In the genomic region with DNA sequence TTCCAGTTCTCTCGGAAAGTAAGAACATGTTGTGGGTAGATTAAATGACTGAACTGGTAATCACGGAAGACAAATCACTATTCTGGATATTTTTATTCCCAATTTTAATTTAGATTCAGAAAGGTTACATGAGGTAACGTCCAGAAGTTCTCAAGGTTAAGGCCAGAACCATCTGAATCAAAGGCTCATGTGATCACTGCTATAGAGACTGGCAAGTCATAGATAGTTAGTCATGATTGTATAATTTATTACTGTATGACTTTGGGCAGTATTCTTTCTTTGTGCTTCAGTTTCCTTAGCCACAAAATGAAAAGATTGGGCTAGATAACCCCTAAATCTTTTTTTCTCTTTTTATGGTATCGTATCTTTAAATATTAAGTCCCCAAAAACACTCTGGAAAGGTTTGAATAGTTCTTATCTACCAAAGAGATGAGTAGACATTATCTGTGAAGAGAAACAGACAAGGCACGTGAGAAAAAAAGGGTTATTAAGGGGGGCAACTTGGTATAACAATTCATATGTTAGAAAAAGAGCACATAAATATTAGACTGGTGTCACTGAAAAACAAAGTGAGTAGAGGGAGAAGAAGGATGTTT, we compare ENCODE assay signal across 3 cellular contexts.
TF ChIP-seq lines count a peak whose summit lies in the region.

No MANE protein-coding gene starts in this region.

TF ChIP-seq in SK-N-SH, 30 proteins besides CTCF, POLR2A, EP300 and RAD21 (continued from another document):
- TF ChIP-seq NFIC (IDR thresholded peaks at IDR 0.05; ENCODE audit: borderline replicate concordance), result no peak
- TF ChIP-seq MAX (IDR thresholded peaks at IDR 0.05; ENCODE audit: low read depth), result no peak
- TF ChIP-seq, protein P1, sequence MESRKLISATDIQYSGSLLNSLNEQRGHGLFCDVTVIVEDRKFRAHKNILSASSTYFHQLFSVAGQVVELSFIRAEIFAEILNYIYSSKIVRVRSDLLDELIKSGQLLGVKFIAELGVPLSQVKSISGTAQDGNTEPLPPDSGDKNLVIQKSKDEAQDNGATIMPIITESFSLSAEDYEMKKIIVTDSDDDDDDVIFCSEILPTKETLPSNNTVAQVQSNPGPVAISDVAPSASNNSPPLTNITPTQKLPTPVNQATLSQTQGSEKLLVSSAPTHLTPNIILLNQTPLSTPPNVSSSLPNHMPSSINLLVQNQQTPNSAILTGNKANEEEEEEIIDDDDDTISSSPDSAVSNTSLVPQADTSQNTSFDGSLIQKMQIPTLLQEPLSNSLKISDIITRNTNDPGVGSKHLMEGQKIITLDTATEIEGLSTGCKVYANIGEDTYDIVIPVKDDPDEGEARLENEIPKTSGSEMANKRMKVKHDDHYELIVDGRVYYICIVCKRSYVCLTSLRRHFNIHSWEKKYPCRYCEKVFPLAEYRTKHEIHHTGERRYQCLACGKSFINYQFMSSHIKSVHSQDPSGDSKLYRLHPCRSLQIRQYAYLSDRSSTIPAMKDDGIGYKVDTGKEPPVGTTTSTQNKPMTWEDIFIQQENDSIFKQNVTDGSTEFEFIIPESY (IDR thresholded peaks at IDR 0.05; ENCODE audit: borderline replicate concordance, low read depth), result no peak
- TF ChIP-seq TCF12 (IDR thresholded peaks at IDR 0.05), result peak; percentile 19; the same call in 1 of the 2 replicates

TF ChIP-seq in SK-N-SH treated with all-trans-retinoic acid at 6 μM for 48 hours, 23 proteins besides CTCF, POLR2A, EP300 and RAD21 (continued from another document):
- TF ChIP-seq CREB5 (CRISPR knock-in tag; IDR thresholded peaks at IDR 0.05; ENCODE audit: low read depth) (no peak), ZFP3 (CRISPR knock-in tag; IDR thresholded peaks at IDR 0.05) (no peak), ARNTL (CRISPR knock-in tag; IDR thresholded peaks at IDR 0.05; ENCODE audit: borderline replicate concordance, low read depth) (no peak), ZC3H10 (CRISPR knock-in tag; IDR thresholded peaks at IDR 0.05) (no peak), RARB (CRISPR knock-in tag; IDR thresholded peaks at IDR 0.05) (no peak), ZFP30 (CRISPR knock-in tag; IDR thresholded peaks at IDR 0.05) (no peak), TCF4 (CRISPR knock-in tag; IDR thresholded peaks at IDR 0.05; ENCODE audit: borderline replicate concordance) (no peak), ZNF565 (CRISPR knock-in tag; conservative IDR thresholded peaks at IDR 0.05; ENCODE audit: low read depth) (no peak), OSR1 (CRISPR knock-in tag; IDR thresholded peaks at IDR 0.05) (no peak)
- TF ChIP-seq, protein P2, sequence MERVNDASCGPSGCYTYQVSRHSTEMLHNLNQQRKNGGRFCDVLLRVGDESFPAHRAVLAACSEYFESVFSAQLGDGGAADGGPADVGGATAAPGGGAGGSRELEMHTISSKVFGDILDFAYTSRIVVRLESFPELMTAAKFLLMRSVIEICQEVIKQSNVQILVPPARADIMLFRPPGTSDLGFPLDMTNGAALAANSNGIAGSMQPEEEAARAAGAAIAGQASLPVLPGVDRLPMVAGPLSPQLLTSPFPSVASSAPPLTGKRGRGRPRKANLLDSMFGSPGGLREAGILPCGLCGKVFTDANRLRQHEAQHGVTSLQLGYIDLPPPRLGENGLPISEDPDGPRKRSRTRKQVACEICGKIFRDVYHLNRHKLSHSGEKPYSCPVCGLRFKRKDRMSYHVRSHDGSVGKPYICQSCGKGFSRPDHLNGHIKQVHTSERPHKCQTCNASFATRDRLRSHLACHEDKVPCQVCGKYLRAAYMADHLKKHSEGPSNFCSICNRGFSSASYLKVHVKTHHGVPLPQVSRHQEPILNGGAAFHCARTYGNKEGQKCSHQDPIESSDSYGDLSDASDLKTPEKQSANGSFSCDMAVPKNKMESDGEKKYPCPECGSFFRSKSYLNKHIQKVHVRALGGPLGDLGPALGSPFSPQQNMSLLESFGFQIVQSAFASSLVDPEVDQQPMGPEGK (CRISPR knock-in tag; IDR thresholded peaks at IDR 0.05; ENCODE audit: borderline replicate concordance), result no peak
- TF ChIP-seq, protein P3, sequence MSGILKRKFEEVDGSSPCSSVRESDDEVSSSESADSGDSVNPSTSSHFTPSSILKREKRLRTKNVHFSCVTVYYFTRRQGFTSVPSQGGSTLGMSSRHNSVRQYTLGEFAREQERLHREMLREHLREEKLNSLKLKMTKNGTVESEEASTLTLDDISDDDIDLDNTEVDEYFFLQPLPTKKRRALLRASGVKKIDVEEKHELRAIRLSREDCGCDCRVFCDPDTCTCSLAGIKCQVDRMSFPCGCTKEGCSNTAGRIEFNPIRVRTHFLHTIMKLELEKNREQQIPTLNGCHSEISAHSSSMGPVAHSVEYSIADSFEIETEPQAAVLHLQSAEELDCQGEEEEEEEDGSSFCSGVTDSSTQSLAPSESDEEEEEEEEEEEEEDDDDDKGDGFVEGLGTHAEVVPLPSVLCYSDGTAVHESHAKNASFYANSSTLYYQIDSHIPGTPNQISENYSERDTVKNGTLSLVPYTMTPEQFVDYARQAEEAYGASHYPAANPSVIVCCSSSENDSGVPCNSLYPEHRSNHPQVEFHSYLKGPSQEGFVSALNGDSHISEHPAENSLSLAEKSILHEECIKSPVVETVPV (CRISPR knock-in tag; IDR thresholded peaks at IDR 0.05), result no peak

TF ChIP-seq in GM23338, 12 proteins besides CTCF, POLR2A, EP300 and RAD21 (continued from another document):
- TF ChIP-seq, protein P4, sequence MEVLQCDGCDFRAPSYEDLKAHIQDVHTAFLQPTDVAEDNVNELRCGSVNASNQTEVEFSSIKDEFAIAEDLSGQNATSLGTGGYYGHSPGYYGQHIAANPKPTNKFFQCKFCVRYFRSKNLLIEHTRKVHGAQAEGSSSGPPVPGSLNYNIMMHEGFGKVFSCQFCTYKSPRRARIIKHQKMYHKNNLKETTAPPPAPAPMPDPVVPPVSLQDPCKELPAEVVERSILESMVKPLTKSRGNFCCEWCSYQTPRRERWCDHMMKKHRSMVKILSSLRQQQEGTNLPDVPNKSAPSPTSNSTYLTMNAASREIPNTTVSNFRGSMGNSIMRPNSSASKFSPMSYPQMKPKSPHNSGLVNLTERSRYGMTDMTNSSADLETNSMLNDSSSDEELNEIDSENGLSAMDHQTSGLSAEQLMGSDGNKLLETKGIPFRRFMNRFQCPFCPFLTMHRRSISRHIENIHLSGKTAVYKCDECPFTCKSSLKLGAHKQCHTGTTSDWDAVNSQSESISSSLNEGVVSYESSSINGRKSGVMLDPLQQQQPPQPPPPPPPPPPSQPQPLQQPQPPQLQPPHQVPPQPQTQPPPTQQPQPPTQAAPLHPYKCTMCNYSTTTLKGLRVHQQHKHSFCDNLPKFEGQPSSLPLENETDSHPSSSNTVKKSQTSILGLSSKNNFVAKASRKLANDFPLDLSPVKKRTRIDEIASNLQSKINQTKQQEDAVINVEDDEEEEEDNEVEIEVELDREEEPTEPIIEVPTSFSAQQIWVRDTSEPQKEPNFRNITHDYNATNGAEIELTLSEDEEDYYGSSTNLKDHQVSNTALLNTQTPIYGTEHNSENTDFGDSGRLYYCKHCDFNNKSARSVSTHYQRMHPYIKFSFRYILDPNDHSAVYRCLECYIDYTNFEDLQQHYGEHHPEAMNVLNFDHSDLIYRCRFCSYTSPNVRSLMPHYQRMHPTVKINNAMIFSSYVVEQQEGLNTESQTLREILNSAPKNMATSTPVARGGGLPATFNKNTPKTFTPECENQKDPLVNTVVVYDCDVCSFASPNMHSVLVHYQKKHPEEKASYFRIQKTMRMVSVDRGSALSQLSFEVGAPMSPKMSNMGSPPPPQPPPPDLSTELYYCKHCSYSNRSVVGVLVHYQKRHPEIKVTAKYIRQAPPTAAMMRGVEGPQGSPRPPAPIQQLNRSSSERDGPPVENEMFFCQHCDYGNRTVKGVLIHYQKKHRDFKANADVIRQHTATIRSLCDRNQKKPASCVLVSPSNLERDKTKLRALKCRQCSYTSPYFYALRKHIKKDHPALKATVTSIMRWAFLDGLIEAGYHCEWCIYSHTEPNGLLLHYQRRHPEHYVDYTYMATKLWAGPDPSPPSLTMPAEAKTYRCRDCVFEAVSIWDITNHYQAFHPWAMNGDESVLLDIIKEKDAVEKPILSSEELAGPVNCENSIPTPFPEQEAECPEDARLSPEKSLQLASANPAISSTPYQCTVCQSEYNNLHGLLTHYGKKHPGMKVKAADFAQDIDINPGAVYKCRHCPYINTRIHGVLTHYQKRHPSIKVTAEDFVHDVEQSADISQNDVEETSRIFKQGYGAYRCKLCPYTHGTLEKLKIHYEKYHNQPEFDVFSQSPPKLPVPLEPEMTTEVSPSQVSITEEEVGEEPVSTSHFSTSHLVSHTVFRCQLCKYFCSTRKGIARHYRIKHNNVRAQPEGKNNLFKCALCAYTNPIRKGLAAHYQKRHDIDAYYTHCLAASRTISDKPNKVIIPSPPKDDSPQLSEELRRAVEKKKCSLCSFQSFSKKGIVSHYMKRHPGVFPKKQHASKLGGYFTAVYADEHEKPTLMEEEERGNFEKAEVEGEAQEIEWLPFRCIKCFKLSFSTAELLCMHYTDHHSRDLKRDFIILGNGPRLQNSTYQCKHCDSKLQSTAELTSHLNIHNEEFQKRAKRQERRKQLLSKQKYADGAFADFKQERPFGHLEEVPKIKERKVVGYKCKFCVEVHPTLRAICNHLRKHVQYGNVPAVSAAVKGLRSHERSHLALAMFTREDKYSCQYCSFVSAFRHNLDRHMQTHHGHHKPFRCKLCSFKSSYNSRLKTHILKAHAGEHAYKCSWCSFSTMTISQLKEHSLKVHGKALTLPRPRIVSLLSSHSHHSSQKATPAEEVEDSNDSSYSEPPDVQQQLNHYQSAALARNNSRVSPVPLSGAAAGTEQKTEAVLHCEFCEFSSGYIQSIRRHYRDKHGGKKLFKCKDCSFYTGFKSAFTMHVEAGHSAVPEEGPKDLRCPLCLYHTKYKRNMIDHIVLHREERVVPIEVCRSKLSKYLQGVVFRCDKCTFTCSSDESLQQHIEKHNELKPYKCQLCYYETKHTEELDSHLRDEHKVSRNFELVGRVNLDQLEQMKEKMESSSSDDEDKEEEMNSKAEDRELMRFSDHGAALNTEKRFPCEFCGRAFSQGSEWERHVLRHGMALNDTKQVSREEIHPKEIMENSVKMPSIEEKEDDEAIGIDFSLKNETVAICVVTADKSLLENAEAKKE (CRISPR knock-in tag; IDR thresholded peaks at IDR 0.05), result no peak
- TF ChIP-seq EZH2phosphoT487 (IDR thresholded peaks at IDR 0.05; ENCODE audit: unreplicated experiment) (no peak), REST (IDR thresholded peaks at IDR 0.05; ENCODE audit: unreplicated experiment) (no peak), CREB1 (CRISPR knock-in tag; IDR thresholded peaks at IDR 0.05; ENCODE audit: low read depth) (no peak), EZH2 (IDR thresholded peaks at IDR 0.05; ENCODE audit: low read depth, unreplicated experiment) (no peak)
